ENCODE assay signal across 8 cellular contexts in genomic region chr10:59865101-59865500, GRCh38. TPM values are rescaled to one million over a fixed set of nuclear protein-coding genes. Genes with fewer than 3 reads are reported as not detected.
A peak's percentile ranks its signal among the peaks of the same experiment; 100 is the strongest.
DNase-seq lines count a peak whose midpoint lies in the region; ATAC-seq, FAIRE-seq and TF ChIP-seq lines count a peak whose summit lies in the region.

No MANE protein-coding gene starts in this region.

- no peaks in the 10 kb centered on the region for H3F3A ChIP-seq in MM.1S (ENCODE audit: insufficient read depth, low read length)

- no peaks in the 10 kb centered on the region for H3K9me3 ChIP-seq in MM.1S (replicated peaks; ENCODE audit: insufficient read depth, low read length)

- H3K27ac ChIP-seq in MM.1S (ENCODE audit: low read length), result no peak overlapping the region

- H3K9me3 Mint-ChIP-seq in activated CD4-positive, alpha-beta memory T cell treated with anti-CD3 and anti-CD28 coated beads for 36 hours, result no peaks in the 10 kb centered on the region
- peaks cover 2% of the 10 kb centered on the region for H3K9me3 Mint-ChIP-seq in activated CD4-positive, alpha-beta memory T cell treated with anti-CD3 and anti-CD28 coated beads, Interleukin-2, amount 10 ng/mL, durations not matched to agents 7 days and 5 days
- no peaks in the 10 kb centered on the region for H3K9me3 Mint-ChIP-seq in memory B cell

- peak; percentile 71 for ATAC-seq in GM21825 (IDR thresholded peaks at IDR 0.05; ENCODE audit: unreplicated experiment)
- peak; percentile 91 for ATAC-seq in memory B cell (ENCODE audit: low read depth)

- no peak overlapping the region for H3K4me2 ChIP-seq in MM.1S (ENCODE audit: low read depth, low read length)

- H3K9ac ChIP-seq in MM.1S (ENCODE audit: low read length), result no peak overlapping the region

- peaks cover 55% of the 10 kb centered on the region for H3K4me1 Mint-ChIP-seq in activated CD4-positive, alpha-beta memory T cell treated with anti-CD3 and anti-CD28 coated beads for 36 hours (ENCODE audit: low read depth)
- peaks cover 11% of the 10 kb centered on the region for H3K4me1 Mint-ChIP-seq in activated CD4-positive, alpha-beta memory T cell treated with anti-CD3 and anti-CD28 coated beads, Interleukin-2, amount 10 ng/mL, durations not matched to agents 7 days and 5 days
- H3K4me1 Mint-ChIP-seq in memory B cell, result peaks cover 55% of the 10 kb centered on the region

- intact Hi-C loops in activated CD4-positive, alpha-beta memory T cell treated with anti-CD3 and anti-CD28 coated beads for 36 hours (cut with micrococcal nuclease), result loop anchor here (1.0 kb wide), 2 partner anchors 42 to 167 kb away; no protein-coding TSS in a partner anchor

- no peak overlapping the region for H3K4me3 ChIP-seq in MM.1S (ENCODE audit: low read length)
- no peak overlapping the region for H3K4me3 ChIP-seq in bronchial epithelial cell (ENCODE audit: low read depth, low read length)

- no peaks in the 10 kb centered on the region for H3K9me2 ChIP-seq in MM.1S (replicated peaks; ENCODE audit: insufficient read depth, low read length)

- H3K27me3 ChIP-seq in MM.1S (replicated peaks; ENCODE audit: insufficient read depth, low read length) (no peaks in the 10 kb centered on the region), bronchial epithelial cell (ENCODE audit: control insufficient read depth, insufficient read depth, low read length) (no peaks in the 10 kb centered on the region)

- H3K27ac Mint-ChIP-seq in activated CD4-positive, alpha-beta memory T cell treated with anti-CD3 and anti-CD28 coated beads for 36 hours, result peak overlapping the region; percentile 34
- no peak overlapping the region for H3K27ac Mint-ChIP-seq in activated CD4-positive, alpha-beta memory T cell treated with anti-CD3 and anti-CD28 coated beads, Interleukin-2, amount 10 ng/mL, durations not matched to agents 7 days and 5 days
- H3K27ac Mint-ChIP-seq in memory B cell, result peak overlapping the region; percentile 19

- no peak overlapping the region for H2AFZ ChIP-seq in MM.1S (ENCODE audit: low read length)

- H3K27me3 Mint-ChIP-seq in activated CD4-positive, alpha-beta memory T cell treated with anti-CD3 and anti-CD28 coated beads for 36 hours, result no peaks in the 10 kb centered on the region
- no peaks in the 10 kb centered on the region for H3K27me3 Mint-ChIP-seq in activated CD4-positive, alpha-beta memory T cell treated with anti-CD3 and anti-CD28 coated beads, Interleukin-2, amount 10 ng/mL, durations not matched to agents 7 days and 5 days
- no peaks in the 10 kb centered on the region for H3K27me3 Mint-ChIP-seq in memory B cell

- peak overlapping the region; percentile 13 for H3K4me3 Mint-ChIP-seq in activated CD4-positive, alpha-beta memory T cell treated with anti-CD3 and anti-CD28 coated beads for 36 hours
- no peak overlapping the region for H3K4me3 Mint-ChIP-seq in activated CD4-positive, alpha-beta memory T cell treated with anti-CD3 and anti-CD28 coated beads, Interleukin-2, amount 10 ng/mL, durations not matched to agents 7 days and 5 days
- no peak overlapping the region for H3K4me3 Mint-ChIP-seq in memory B cell

- H3K79me2 ChIP-seq in MM.1S (ENCODE audit: low read length), result peaks cover 65% of the 10 kb centered on the region

- DNase-seq in activated CD4-positive, alpha-beta memory T cell treated with anti-CD3 and anti-CD28 coated beads for 36 hours, result no peak
- DNase-seq in activated CD4-positive, alpha-beta memory T cell treated with anti-CD3 and anti-CD28 coated beads, Interleukin-2, amount 10 ng/mL, durations not matched to agents 7 days and 5 days, result no peak
- peak; percentile 22 for DNase-seq in MM.1S
- peak; percentile 84 for DNase-seq in bronchial epithelial cell (ENCODE audit: low read depth)
- peak; percentile 15 to 25 for DNase-seq in memory B cell (ENCODE audit: low spot score in 2 of 2)
- no peak for DNase-seq in NCI-H187 treated with DMSO at 0.1 percent for 48 hours (lab: John Stamatoyannopoulos, UW)
- no peak for DNase-seq in RKO (ENCODE audit: low spot score)

- H3K4me1 ChIP-seq in MM.1S (ENCODE audit: low read length), result no peaks in the 10 kb centered on the region

- TF ChIP-seq CTCF in MM.1S (IDR thresholded peaks at IDR 0.05; ENCODE audit: low read length), result peak; percentile 48
- peak; percentile 65 for TF ChIP-seq CTCF in bronchial epithelial cell (IDR thresholded peaks at IDR 0.05; ENCODE audit: insufficient read depth, low read length, severe bottlenecking)

- no peaks in the 10 kb centered on the region; the same call in 1 of the 2 replicates for H4K20me1 ChIP-seq in MM.1S (ENCODE audit: insufficient read depth, low read length)

- H3K36me3 ChIP-seq in MM.1S (replicated peaks; ENCODE audit: insufficient read depth, low read length) (no peaks in the 10 kb centered on the region), bronchial epithelial cell (ENCODE audit: control insufficient read depth, insufficient read depth, low read length) (peaks cover 1% of the 10 kb centered on the region)

- POLR2A ChIA-PET in activated CD4-positive, alpha-beta memory T cell treated with anti-CD3 and anti-CD28 coated beads for 36 hours (lab: Charles Lee), result interaction anchor here (1.2 to 4.2 kb wide), 2 partner anchors 42 to 46 kb away, joined by 3 to 30 read pairs; partner anchors contain the start of gene CCDC6
- POLR2A ChIA-PET in activated CD4-positive, alpha-beta memory T cell treated with anti-CD3 and anti-CD28 coated beads, Interleukin-2, amount 10 ng/mL, durations not matched to agents 7 days and 5 days (lab: Charles Lee), result interaction anchor here (4.6 kb wide), 1 partner anchor 41 kb away, joined by 39 read pairs; the partner anchor contains the start of gene CCDC6

- CTCF ChIA-PET in activated CD4-positive, alpha-beta memory T cell treated with anti-CD3 and anti-CD28 coated beads for 36 hours (lab: Charles Lee), result interaction anchor here (0.6 to 6.4 kb wide), 20 partner anchors 10 to 344 kb away, joined by 3 to 69 read pairs (median 4); partner anchors contain the start of gene CCDC6
- CTCF ChIA-PET in activated CD4-positive, alpha-beta memory T cell treated with anti-CD3 and anti-CD28 coated beads, Interleukin-2, amount 10 ng/mL, durations not matched to agents 7 days and 5 days (lab: Charles Lee), result interaction anchor here (0.6 to 4.6 kb wide), 20 partner anchors 8 to 577 kb away, joined by 3 to 49 read pairs (median 3); partner anchors contain the start of gene CCDC6

- peaks cover 16% of the 10 kb centered on the region for H3K36me3 Mint-ChIP-seq in activated CD4-positive, alpha-beta memory T cell treated with anti-CD3 and anti-CD28 coated beads for 36 hours
- peaks cover 7% of the 10 kb centered on the region for H3K36me3 Mint-ChIP-seq in activated CD4-positive, alpha-beta memory T cell treated with anti-CD3 and anti-CD28 coated beads, Interleukin-2, amount 10 ng/mL, durations not matched to agents 7 days and 5 days (ENCODE audit: low read depth)
- H3K36me3 Mint-ChIP-seq in memory B cell, result peaks cover 2% of the 10 kb centered on the region

- peak; percentile 28 for FAIRE-seq in bronchial epithelial cell (lab: Jason Lieb, UNC)

RNA-seq across cellular contexts. Expression of gene CCDC6, which starts 41.3 kb away (rescaled TPM):
- 10 to 100 TPM; 49.1 to 51.5 TPM for total RNA-seq in activated CD4-positive, alpha-beta memory T cell treated with anti-CD3 and anti-CD28 coated beads for 36 hours
- 10 to 100 TPM; 22.4 to 22.6 TPM for total RNA-seq in activated CD4-positive, alpha-beta memory T cell treated with anti-CD3 and anti-CD28 coated beads, Interleukin-2, amount 10 ng/mL, durations not matched to agents 7 days and 5 days
- total RNA-seq in bronchial epithelial cell, result 24.0 and 24.6 TPM in 2 replicates

Comparison
In these comparisons a context has a peak if more than half of its experiments do, and no peak if none do; other contexts are left out.
1. DNase-seq: peak in MM.1S (single experiment), bronchial epithelial cell (single experiment) and memory B cell (2 of 2); none in activated CD4-positive, alpha-beta memory T cell treated with anti-CD3 and anti-CD28 coated beads for 36 hours (single experiment), activated CD4-positive, alpha-beta memory T cell treated with anti-CD3 and anti-CD28 coated beads, Interleukin-2, amount 10 ng/mL, durations not matched to agents 7 days and 5 days (single experiment), NCI-H187 treated with DMSO at 0.1 percent for 48 hours (single experiment) and RKO (single experiment).